In the genomic region with DNA sequence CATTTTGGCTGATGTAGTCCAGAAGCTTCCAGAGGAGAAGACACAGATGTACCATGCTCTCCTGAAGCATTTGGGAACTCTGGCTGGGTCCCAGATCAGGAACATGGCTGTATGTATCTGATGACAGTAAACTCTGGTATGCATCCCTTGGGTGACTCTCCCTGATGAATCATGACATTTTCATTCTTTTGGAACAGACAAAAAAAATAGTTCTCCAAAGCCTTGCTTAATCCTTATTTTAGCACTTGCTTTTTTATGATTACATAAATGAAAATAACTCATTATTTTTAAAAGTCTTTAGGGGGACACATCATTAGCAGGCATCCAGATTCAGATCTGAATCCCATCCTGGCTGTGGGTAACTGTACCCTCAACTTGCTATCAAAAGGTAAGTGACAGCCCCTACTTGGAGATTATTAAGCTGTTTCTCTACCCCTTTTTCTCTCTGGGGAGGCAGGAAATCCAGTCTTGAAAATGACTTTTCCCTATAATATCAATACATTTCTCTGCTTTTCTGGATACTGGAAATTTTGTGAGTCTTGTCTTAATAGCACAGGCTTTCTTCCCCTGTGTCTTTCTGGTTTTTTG, we compare ENCODE assay signal across 1 cellular context.
TF ChIP-seq lines count a peak whose summit lies in the region.

No MANE protein-coding gene starts in this region.

TF ChIP-seq in SK-N-SH, 30 proteins besides CTCF, POLR2A, EP300 and RAD21 (continued from another document):
- TF ChIP-seq, protein P1, sequence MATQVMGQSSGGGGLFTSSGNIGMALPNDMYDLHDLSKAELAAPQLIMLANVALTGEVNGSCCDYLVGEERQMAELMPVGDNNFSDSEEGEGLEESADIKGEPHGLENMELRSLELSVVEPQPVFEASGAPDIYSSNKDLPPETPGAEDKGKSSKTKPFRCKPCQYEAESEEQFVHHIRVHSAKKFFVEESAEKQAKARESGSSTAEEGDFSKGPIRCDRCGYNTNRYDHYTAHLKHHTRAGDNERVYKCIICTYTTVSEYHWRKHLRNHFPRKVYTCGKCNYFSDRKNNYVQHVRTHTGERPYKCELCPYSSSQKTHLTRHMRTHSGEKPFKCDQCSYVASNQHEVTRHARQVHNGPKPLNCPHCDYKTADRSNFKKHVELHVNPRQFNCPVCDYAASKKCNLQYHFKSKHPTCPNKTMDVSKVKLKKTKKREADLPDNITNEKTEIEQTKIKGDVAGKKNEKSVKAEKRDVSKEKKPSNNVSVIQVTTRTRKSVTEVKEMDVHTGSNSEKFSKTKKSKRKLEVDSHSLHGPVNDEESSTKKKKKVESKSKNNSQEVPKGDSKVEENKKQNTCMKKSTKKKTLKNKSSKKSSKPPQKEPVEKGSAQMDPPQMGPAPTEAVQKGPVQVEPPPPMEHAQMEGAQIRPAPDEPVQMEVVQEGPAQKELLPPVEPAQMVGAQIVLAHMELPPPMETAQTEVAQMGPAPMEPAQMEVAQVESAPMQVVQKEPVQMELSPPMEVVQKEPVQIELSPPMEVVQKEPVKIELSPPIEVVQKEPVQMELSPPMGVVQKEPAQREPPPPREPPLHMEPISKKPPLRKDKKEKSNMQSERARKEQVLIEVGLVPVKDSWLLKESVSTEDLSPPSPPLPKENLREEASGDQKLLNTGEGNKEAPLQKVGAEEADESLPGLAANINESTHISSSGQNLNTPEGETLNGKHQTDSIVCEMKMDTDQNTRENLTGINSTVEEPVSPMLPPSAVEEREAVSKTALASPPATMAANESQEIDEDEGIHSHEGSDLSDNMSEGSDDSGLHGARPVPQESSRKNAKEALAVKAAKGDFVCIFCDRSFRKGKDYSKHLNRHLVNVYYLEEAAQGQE (IDR thresholded peaks at IDR 0.05; ENCODE audit: low read depth, low read length), result no peak
- TF ChIP-seq GATA2 (CRISPR knock-in tag; IDR thresholded peaks at IDR 0.05), result no peak
